8 cellular contexts compared by ENCODE assay signal in the genomic region with DNA sequence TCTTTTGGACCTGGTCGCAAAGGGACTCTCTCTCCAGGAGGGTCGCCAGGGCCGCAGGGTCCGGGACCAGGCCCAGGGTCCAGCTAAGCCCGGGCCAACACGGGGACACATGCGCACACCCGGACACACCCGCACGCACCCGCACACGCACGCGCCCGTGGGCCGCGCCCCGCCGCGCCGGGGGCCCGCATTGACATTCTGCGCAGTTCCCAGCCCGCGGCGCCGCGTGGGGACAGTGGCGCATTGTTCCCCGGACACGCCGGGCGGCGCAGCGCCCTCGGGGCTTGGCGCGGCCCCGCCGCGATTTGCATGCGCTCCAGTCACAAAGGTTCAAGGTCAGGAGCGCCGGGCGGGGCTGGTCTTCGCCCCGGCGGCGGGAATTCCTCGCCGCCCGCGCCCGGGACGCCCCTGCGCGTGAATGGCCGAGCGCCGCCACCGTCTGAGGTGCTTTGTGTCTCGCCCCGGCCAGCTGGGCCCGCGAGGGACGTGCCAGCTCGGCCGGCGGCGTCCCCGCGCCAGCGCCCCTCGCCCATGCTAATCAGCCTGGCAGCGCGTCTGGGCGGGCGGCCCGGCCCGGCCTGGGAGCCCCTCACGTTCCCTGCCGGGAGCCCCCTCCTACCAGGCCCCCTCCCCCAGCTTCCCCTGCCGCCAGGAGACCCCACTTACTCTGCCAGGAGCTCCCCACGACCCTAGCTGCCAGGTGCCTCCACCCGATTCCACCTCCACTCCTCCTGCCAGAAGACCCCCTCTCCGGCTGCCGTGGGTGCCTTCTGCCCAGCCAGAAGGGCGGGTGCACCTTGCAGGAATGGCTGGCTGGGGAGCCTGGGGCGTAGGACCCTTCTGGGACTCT.
DNase-seq lines count a peak whose midpoint lies in the region; ATAC-seq lines count a peak whose summit lies in the region.

No MANE protein-coding gene starts in this region.

- H3K27ac ChIP-seq in HUES6 (ENCODE audit: low read depth, low read length) (no peak overlapping the region), caudate nucleus (ENCODE audit: low read depth, low read length) (peak overlapping the region; percentile 88), skin epidermis (peak overlapping the region in 19 of 21 experiments; percentile 13 to 92 (median 72))

- no peak for ATAC-seq in effector memory CD8-positive, alpha-beta T cell (replicated peaks)
- ATAC-seq in activated naive CD8-positive, alpha-beta T cell treated with anti-CD3 and anti-CD28 coated beads, Interleukin-2, amount 50 U/mL, for 24 hours = no peak

- H3K4me1 Mint-ChIP-seq in effector memory CD8-positive, alpha-beta T cell (ENCODE audit: low read depth in 2 of 2) = peaks cover 0 to 2% of the 10 kb centered on the region in 2 donors
- peaks cover 11% of the 10 kb centered on the region for H3K4me1 Mint-ChIP-seq in activated naive CD8-positive, alpha-beta T cell treated with anti-CD3 and anti-CD28 coated beads, Interleukin-2, amount 50 U/mL, for 24 hours

- peaks cover 18% of the 10 kb centered on the region for H3K4me1 ChIP-seq in HUES6 (ENCODE audit: control insufficient read depth, insufficient read depth, low read length)

- H3K9me3 Mint-ChIP-seq in effector memory CD8-positive, alpha-beta T cell = no peaks in the 10 kb centered on the region
- no peaks in the 10 kb centered on the region for H3K9me3 Mint-ChIP-seq in activated naive CD8-positive, alpha-beta T cell treated with anti-CD3 and anti-CD28 coated beads, Interleukin-2, amount 50 U/mL, for 24 hours

- H3K27me3 Mint-ChIP-seq in effector memory CD8-positive, alpha-beta T cell = peaks cover 38 to 71% of the 10 kb centered on the region in 2 donors
- peaks cover 36% of the 10 kb centered on the region for H3K27me3 Mint-ChIP-seq in activated naive CD8-positive, alpha-beta T cell treated with anti-CD3 and anti-CD28 coated beads, Interleukin-2, amount 50 U/mL, for 24 hours

- no peak overlapping the region for H3K27ac Mint-ChIP-seq in effector memory CD8-positive, alpha-beta T cell
- H3K27ac Mint-ChIP-seq in activated naive CD8-positive, alpha-beta T cell treated with anti-CD3 and anti-CD28 coated beads, Interleukin-2, amount 50 U/mL, for 24 hours = no peak overlapping the region

- H3K36me3 ChIP-seq in HUES6 (ENCODE audit: control insufficient read depth, insufficient read depth, low read length) = no peaks in the 10 kb centered on the region

- H3K27me3 ChIP-seq in HUES6 (ENCODE audit: control insufficient read depth, insufficient read depth, low read length) = peaks cover 52% of the 10 kb centered on the region

- peak overlapping the region; percentile 51 for H3K9ac ChIP-seq in HUES6 (ENCODE audit: low read length)

- no peaks in the 10 kb centered on the region for H3K9me3 ChIP-seq in HUES6 (ENCODE audit: control insufficient read depth, insufficient read depth, low read depth, low read length)

- H3K4me3 Mint-ChIP-seq in effector memory CD8-positive, alpha-beta T cell = no peak overlapping the region
- H3K4me3 Mint-ChIP-seq in activated naive CD8-positive, alpha-beta T cell treated with anti-CD3 and anti-CD28 coated beads, Interleukin-2, amount 50 U/mL, for 24 hours = no peak overlapping the region

- H3K4me3 ChIP-seq in HUES6 (ENCODE audit: low read depth, low read length) = peak overlapping the region; percentile 61
- peak overlapping the region; percentile 16 to 46 (median 29) for H3K4me3 ChIP-seq in skin epidermis

- no peaks in the 10 kb centered on the region for H3K36me3 Mint-ChIP-seq in effector memory CD8-positive, alpha-beta T cell (ENCODE audit: insufficient read depth)
- no peaks in the 10 kb centered on the region for H3K36me3 Mint-ChIP-seq in activated naive CD8-positive, alpha-beta T cell treated with anti-CD3 and anti-CD28 coated beads, Interleukin-2, amount 50 U/mL, for 24 hours (ENCODE audit: low read depth)

- DNase-seq in caudate nucleus (lab: John Stamatoyannopoulos, UW) (peak in 53 of 61 donors; percentile 47 to 89 (median 79)), left kidney (ENCODE audit: low read depth, low spot score) (peak; percentile 80), DMS114 treated with DMSO at 0.1 percent for 48 hours (lab: John Stamatoyannopoulos, UW; ENCODE audit: unreplicated experiment) (no peak)
- no peak for DNase-seq in effector memory CD8-positive, alpha-beta T cell
- no peak for DNase-seq in activated naive CD8-positive, alpha-beta T cell treated with anti-CD3 and anti-CD28 coated beads, Interleukin-2, amount 50 U/mL, for 24 hours
- no peak for DNase-seq in activated CD4-positive, alpha-beta T cell treated with anti-CD3 and anti-CD28 coated beads, Interleukin-2, amount 50 U/mL, for 48 hours

Comparison
In these comparisons a context has a peak if more than half of its experiments do, and no peak if none do; other contexts are left out.
1. DNase-seq: peak in caudate nucleus (53 of 61) and left kidney (single experiment); none in DMS114 treated with DMSO at 0.1 percent for 48 hours (single experiment), effector memory CD8-positive, alpha-beta T cell (0 of 3), activated naive CD8-positive, alpha-beta T cell treated with anti-CD3 and anti-CD28 coated beads, Interleukin-2, amount 50 U/mL, for 24 hours (single experiment) and activated CD4-positive, alpha-beta T cell treated with anti-CD3 and anti-CD28 coated beads, Interleukin-2, amount 50 U/mL, for 48 hours (0 of 2).